1 cellular context compared by ENCODE assay signal in the genomic region with DNA sequence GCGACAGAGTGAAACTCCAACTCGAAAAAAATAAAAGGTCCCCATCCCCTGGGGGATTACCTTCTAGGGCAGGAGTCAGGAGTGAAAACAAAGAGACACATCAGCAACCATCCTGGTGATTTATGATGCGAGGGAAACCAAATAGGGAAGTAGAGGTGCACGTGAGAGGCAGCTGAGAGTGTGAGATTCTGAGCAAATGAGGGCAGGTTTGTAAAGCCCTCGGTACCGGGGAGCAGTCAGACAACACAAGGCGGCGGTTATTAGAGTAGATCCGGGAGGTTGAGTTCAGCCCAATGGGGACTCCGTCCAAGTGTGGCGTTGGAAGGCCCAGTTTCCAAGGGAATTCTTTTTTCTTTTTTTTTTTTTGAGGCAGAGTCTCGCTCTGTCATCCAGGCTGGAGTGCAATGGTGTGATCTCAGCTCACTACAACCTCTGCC.
TF ChIP-seq lines count a peak whose summit lies in the region.

No MANE protein-coding gene starts in this region.

TF ChIP-seq in K562, 482 proteins besides CTCF, POLR2A, EP300 and RAD21 (continued from another document):
- TF ChIP-seq, protein P1, sequence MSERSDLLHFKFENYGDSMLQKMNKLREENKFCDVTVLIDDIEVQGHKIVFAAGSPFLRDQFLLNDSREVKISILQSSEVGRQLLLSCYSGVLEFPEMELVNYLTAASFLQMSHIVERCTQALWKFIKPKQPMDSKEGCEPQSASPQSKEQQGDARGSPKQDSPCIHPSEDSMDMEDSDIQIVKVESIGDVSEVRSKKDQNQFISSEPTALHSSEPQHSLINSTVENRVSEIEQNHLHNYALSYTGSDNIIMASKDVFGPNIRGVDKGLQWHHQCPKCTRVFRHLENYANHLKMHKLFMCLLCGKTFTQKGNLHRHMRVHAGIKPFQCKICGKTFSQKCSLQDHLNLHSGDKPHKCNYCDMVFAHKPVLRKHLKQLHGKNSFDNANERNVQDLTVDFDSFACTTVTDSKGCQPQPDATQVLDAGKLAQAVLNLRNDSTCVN (CRISPR knock-in tag; IDR thresholded peaks at IDR 0.05): no peak
- TF ChIP-seq XRCC4 (IDR thresholded peaks at IDR 0.05; ENCODE audit: extremely low read depth, insufficient read depth, insufficient read length) (no peak), HDAC2 (IDR thresholded peaks at IDR 0.05) (peak; percentile 52; the same call in 1 of the 2 replicates), LEF1 (IDR thresholded peaks at IDR 0.05) (peak; percentile 83; the same call in 1 of the 2 replicates), NR2C1 (IDR thresholded peaks at IDR 0.05) (no peak), NR2C1 (tag; IDR thresholded peaks at IDR 0.05) (no peak), MTA3 (IDR thresholded peaks at IDR 0.05; ENCODE audit: borderline replicate concordance) (no peak), NCOA2 (IDR thresholded peaks at IDR 0.05; ENCODE audit: partially characterized antibody in 2 of 2) (no peak), NBN (IDR thresholded peaks at IDR 0.05; ENCODE audit: low read depth) (peak; percentile 37; the same call in 1 of the 2 replicates), STAT5A (IDR thresholded peaks at IDR 0.05; ENCODE audit: borderline replicate concordance, low read length) (no peak), SLC30A9 (CRISPR knock-in tag; IDR thresholded peaks at IDR 0.05) (no peak), MAZ (CRISPR knock-in tag; conservative IDR thresholded peaks at IDR 0.05 in 1 of 2, IDR thresholded peaks at IDR 0.05 in 1 of 2) (0 out of 4 replicates have a peak, but pooled peaks of 1 of the 2 experiments have one; percentile 31), SMARCE1 (IDR thresholded peaks at IDR 0.05) (peak; percentile 59; the same call in 1 of the 2 replicates), CBX8 (IDR thresholded peaks at IDR 0.05; ENCODE audit: borderline replicate concordance, extremely low read depth, low read depth, low read length, poor library complexity, severe bottlenecking) (no peak), KDM2B (CRISPR knock-in tag; IDR thresholded peaks at IDR 0.05) (no peak), ZNF274 (IDR thresholded peaks at IDR 0.05; ENCODE audit: borderline replicate concordance, low read depth, low read length) (no peak), FOXA3 (CRISPR knock-in tag; conservative IDR thresholded peaks at IDR 0.05 in 1 of 2, IDR thresholded peaks at IDR 0.05 in 1 of 2) (no peak), MYC (IDR thresholded peaks at IDR 0.05; ENCODE audit: low read depth, low read length) (0 out of 2 replicates have a peak, but pooled peaks have one; percentile 32), MYC (CRISPR knock-in tag; IDR thresholded peaks at IDR 0.05; ENCODE audit: borderline replicate concordance, low read depth) (no peak), ZNF384 (IDR thresholded peaks at IDR 0.05; ENCODE audit: low read depth, low read length) (no peak), MCM5 (IDR thresholded peaks at IDR 0.05; ENCODE audit: low read depth) (no peak), POLR2AphosphoS2 (IDR thresholded peaks at IDR 0.05; ENCODE audit: low read length) (no peak), ZNF707 (CRISPR knock-in tag; conservative IDR thresholded peaks at IDR 0.05) (no peak), POLR3G (IDR thresholded peaks at IDR 0.05; ENCODE audit: extremely low read depth, insufficient read length, insufficient replicate concordance) (no peak), FOXM1 (IDR thresholded peaks at IDR 0.05; ENCODE audit: low read depth) (no peak), FOXM1 (CRISPR knock-in tag; IDR thresholded peaks at IDR 0.05; ENCODE audit: low read depth) (no peak), DPF2 (IDR thresholded peaks at IDR 0.05) (0 out of 2 replicates have a peak, but pooled peaks have one; percentile 17)
- TF ChIP-seq, protein P2, sequence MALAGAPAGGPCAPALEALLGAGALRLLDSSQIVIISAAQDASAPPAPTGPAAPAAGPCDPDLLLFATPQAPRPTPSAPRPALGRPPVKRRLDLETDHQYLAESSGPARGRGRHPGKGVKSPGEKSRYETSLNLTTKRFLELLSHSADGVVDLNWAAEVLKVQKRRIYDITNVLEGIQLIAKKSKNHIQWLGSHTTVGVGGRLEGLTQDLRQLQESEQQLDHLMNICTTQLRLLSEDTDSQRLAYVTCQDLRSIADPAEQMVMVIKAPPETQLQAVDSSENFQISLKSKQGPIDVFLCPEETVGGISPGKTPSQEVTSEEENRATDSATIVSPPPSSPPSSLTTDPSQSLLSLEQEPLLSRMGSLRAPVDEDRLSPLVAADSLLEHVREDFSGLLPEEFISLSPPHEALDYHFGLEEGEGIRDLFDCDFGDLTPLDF (CRISPR knock-in tag; IDR thresholded peaks at IDR 0.05): no peak
- TF ChIP-seq, protein P3, sequence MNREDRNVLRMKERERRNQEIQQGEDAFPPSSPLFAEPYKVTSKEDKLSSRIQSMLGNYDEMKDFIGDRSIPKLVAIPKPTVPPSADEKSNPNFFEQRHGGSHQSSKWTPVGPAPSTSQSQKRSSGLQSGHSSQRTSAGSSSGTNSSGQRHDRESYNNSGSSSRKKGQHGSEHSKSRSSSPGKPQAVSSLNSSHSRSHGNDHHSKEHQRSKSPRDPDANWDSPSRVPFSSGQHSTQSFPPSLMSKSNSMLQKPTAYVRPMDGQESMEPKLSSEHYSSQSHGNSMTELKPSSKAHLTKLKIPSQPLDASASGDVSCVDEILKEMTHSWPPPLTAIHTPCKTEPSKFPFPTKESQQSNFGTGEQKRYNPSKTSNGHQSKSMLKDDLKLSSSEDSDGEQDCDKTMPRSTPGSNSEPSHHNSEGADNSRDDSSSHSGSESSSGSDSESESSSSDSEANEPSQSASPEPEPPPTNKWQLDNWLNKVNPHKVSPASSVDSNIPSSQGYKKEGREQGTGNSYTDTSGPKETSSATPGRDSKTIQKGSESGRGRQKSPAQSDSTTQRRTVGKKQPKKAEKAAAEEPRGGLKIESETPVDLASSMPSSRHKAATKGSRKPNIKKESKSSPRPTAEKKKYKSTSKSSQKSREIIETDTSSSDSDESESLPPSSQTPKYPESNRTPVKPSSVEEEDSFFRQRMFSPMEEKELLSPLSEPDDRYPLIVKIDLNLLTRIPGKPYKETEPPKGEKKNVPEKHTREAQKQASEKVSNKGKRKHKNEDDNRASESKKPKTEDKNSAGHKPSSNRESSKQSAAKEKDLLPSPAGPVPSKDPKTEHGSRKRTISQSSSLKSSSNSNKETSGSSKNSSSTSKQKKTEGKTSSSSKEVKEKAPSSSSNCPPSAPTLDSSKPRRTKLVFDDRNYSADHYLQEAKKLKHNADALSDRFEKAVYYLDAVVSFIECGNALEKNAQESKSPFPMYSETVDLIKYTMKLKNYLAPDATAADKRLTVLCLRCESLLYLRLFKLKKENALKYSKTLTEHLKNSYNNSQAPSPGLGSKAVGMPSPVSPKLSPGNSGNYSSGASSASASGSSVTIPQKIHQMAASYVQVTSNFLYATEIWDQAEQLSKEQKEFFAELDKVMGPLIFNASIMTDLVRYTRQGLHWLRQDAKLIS (CRISPR knock-in tag; IDR thresholded peaks at IDR 0.05): no peak
